In genomic region chr18:75211002-75211621, GRCh38 we compare ENCODE assay signal across 8 cellular contexts. TPM values are rescaled to one million over a fixed set of nuclear protein-coding genes. Genes with fewer than 3 reads are reported as not detected.
DNase-seq lines count a peak whose midpoint lies in the region; ATAC-seq, FAIRE-seq and TF ChIP-seq lines count a peak whose summit lies in the region.

No MANE protein-coding gene starts in this region.

- no peak for FAIRE-seq in pancreas (lab: Jason Lieb, UNC)

- H3K9me3 ChIP-seq in HUES48 (ENCODE audit: control insufficient read depth, insufficient read depth, low read length) = no peaks in the 10 kb centered on the region
- H3K9me3 ChIP-seq in pancreas = no peaks in the 10 kb centered on the region

- H3K27ac ChIP-seq in HUES48 (ENCODE audit: low read depth, low read length) (no peak overlapping the region), pancreas (peak overlapping the region; percentile 55 to 98 (median 96))

- TF ChIP-seq CTCF in pancreas (IDR thresholded peaks at IDR 0.05) = no peak

- H3K4me1 ChIP-seq in HUES48 (ENCODE audit: control insufficient read depth, insufficient read depth, low read length) (peaks cover 25% of the 10 kb centered on the region), pancreas (peaks cover 8 to 48% (median 30%) of the 10 kb centered on the region in 3 donors)

- H3K9ac ChIP-seq in HUES48 (ENCODE audit: low read depth, low read length) = no peak overlapping the region

- peak; percentile 42 for TF ChIP-seq POLR2A in erythroblast (IDR thresholded peaks at IDR 0.05; ENCODE audit: low read length)

- H3K4me3 ChIP-seq in HUES48 (ENCODE audit: low read depth, low read length) (peak overlapping the region; percentile 73), pancreas (peak overlapping the region; percentile 45 to 95 (median 80))

- WGBS in pancreas, 2 donors = 0% methylated on average over 20 to 64 of the region's 64 CpGs

- ATAC-seq in pancreas (no peak), GM21786 (IDR thresholded peaks at IDR 0.05; ENCODE audit: unreplicated experiment) (no peak)

- intact Hi-C loops in pancreas (cut with DNase I) = no loop called here

- no peaks in the 10 kb centered on the region for H3K36me3 ChIP-seq in HUES48 (ENCODE audit: control insufficient read depth, insufficient read depth, low read length)
- H3K36me3 ChIP-seq in pancreas = no peaks in the 10 kb centered on the region

- peak; percentile 37 for DNase-seq in DMS53 treated with DMSO at 0.1 percent for 48 hours (lab: John Stamatoyannopoulos, UW; ENCODE audit: unreplicated experiment)
- peak; percentile 22 for DNase-seq in activated CD4-positive, alpha-beta T cell treated with anti-CD3 and anti-CD28 coated beads, Interleukin-2, amount 50 U/mL, for 1 hour
- peak; percentile 68 to 71 for DNase-seq in erythroblast (lab: John Stamatoyannopoulos, UW)
- peak in 3 of 6 donors; percentile 27 to 68 (median 43) for DNase-seq in pancreas
- DNase-seq in COR-L47 (lab: John Stamatoyannopoulos, UW) = no peak
- DNase-seq in SHP77 (lab: John Stamatoyannopoulos, UW) = no peak

- H3K27me3 ChIP-seq in HUES48 (ENCODE audit: control insufficient read depth, insufficient read depth, low read length) (peaks cover 76% of the 10 kb centered on the region), pancreas (no peaks in the 10 kb centered on the region)

RNA-seq across cellular contexts. Expression of gene TSHZ1, which starts 0.5 kb away (rescaled TPM):
- 10 to 100 TPM in 2 of 6 donors, 1 to 10 TPM in 4; 6.3 to 13.6 (median 8.1) TPM for total RNA-seq in pancreas
- 1 to 10 TPM; 4.7 to 8.0 TPM for polyA plus RNA-seq in pancreas

RNA-seq across cellular contexts. Expression of gene PTGR3, which starts 2.2 kb away (rescaled TPM):
- total RNA-seq in pancreas = 10 to 100 TPM; 15.7 to 23.0 (median 18.8) TPM
- 10 to 100 TPM in 1 of 2 donors, 1 to 10 TPM in 1; 7.2 to 10.9 TPM for polyA plus RNA-seq in pancreas

Comparison
In these comparisons a context has a peak if more than half of its experiments do, and no peak if none do; other contexts are left out.
1. DNase-seq: peak in DMS53 treated with DMSO at 0.1 percent for 48 hours (single experiment), activated CD4-positive, alpha-beta T cell treated with anti-CD3 and anti-CD28 coated beads, Interleukin-2, amount 50 U/mL, for 1 hour (single experiment) and erythroblast (2 of 2); none in COR-L47 (single experiment) and SHP77 (0 of 2).